ENCODE assay signal across 10 cellular contexts in genomic region chr12:116454950-116455447, GRCh38.
A peak's percentile ranks its signal among the peaks of the same experiment; 100 is the strongest.
DNase-seq lines count a peak whose midpoint lies in the region; ATAC-seq and TF ChIP-seq lines count a peak whose summit lies in the region.
"Had no signal": no experiment of that assay in that cellular context is flagged by ENCODE, and none has a peak within 500 bp of the region (broad histone marks: within the 10 kb centered on the region; RNA-seq: fewer than 3 reads in every experiment).

No MANE protein-coding gene starts in this region.

- H3K27ac Mint-ChIP-seq in endothelial cell (ENCODE audit: unreplicated experiment) = peak overlapping the region; percentile 89

- DNase-seq in A172 (ENCODE audit: low spot score) (peak; percentile 97), MG63 (peak; percentile 79), endothelial cell (ENCODE audit: low spot score) (no peak), amygdala (lab: John Stamatoyannopoulos, UW) (no peak), GM13977 (ENCODE audit: low spot score) (no peak), pons (ENCODE audit: low spot score) (no peak)
- DNase-seq: activated CD4-positive, alpha-beta T cell treated with anti-CD3 and anti-CD28 coated beads, Interleukin-2, amount 50 U/mL, for 48 hours; NCI-H1436 treated with DMSO at 0.1 percent for 48 hours had no signal

- H3K9me3 ChIP-seq in MG63 (peaks cover 3% of the 10 kb centered on the region; the same call in 1 of the 2 replicates), muscle layer of duodenum (ENCODE audit: control insufficient read depth in 1 of 2, low read length in 2 of 2) (no peaks in the 10 kb centered on the region)

- H3K4me1 ChIP-seq in muscle layer of duodenum (ENCODE audit: control insufficient read depth in 1 of 2, insufficient read depth in 2 of 2, low read length in 2 of 2) = peaks cover 5 to 8% of the 10 kb centered on the region in 2 donors

- no peaks in the 10 kb centered on the region for H3K9me3 Mint-ChIP-seq in endothelial cell (ENCODE audit: unreplicated experiment)

- no peak for ATAC-seq in GM18861 (IDR thresholded peaks at IDR 0.05; ENCODE audit: unreplicated experiment)

- H3K27me3 ChIP-seq in MG63 (no peaks in the 10 kb centered on the region), muscle layer of duodenum (ENCODE audit: low read depth, low read length) (no peaks in the 10 kb centered on the region)

- H3K27ac ChIP-seq in muscle layer of duodenum (ENCODE audit: low read length) = peak overlapping the region; percentile 59

- in situ Hi-C loops in GM13977 (cut with MboI; ENCODE audit: low pct_unique_long_range_greater_than_20kb, low sequenced_read_pairs, unreplicated experiment) = no loop called here

- no peak for TF ChIP-seq CTCF in endothelial cell (IDR thresholded peaks at IDR 0.05; ENCODE audit: unreplicated experiment)
- TF ChIP-seq CTCF in GM13977 (IDR thresholded peaks at IDR 0.05; ENCODE audit: extremely low read depth, insufficient read depth, missing control alignments) = no peak

- peaks cover 18% of the 10 kb centered on the region for H3K4me1 Mint-ChIP-seq in endothelial cell (ENCODE audit: unreplicated experiment)

- H3K4me3 ChIP-seq in MG63 = 0 out of 2 replicates have a peak overlapping the region, but pooled peaks have one; percentile 5
- H3K4me3 ChIP-seq in muscle layer of duodenum (ENCODE audit: low read depth in 1 of 2, low read length in 2 of 2) = peak overlapping the region in 1 of 2 donors; percentile 19

- H3K27me3 Mint-ChIP-seq in endothelial cell (ENCODE audit: unreplicated experiment) = peaks cover 5% of the 10 kb centered on the region

- H3K4me3 Mint-ChIP-seq in endothelial cell (ENCODE audit: unreplicated experiment) = no peak overlapping the region

- no peaks in the 10 kb centered on the region for H3K36me3 Mint-ChIP-seq in endothelial cell (ENCODE audit: low read depth, unreplicated experiment)

- H3K36me3 ChIP-seq in MG63 (no peaks in the 10 kb centered on the region), muscle layer of duodenum (ENCODE audit: control insufficient read depth in 1 of 2, insufficient read depth in 2 of 2, low read length in 2 of 2) (peaks cover 0 to 4% of the 10 kb centered on the region in 2 donors)

Comparison
In these comparisons a context has a peak if more than half of its experiments do, and no peak if none do; other contexts are left out.
1. DNase-seq: peak in A172 (single experiment) and MG63 (single experiment); none in endothelial cell (single experiment), amygdala (0 of 56), GM13977 (single experiment) and pons (single experiment).